Comparison of ENCODE assay signal across 10 cellular contexts in genomic region chr22:46547179-46547882, GRCh38. TPM values are rescaled to one million over a fixed set of nuclear protein-coding genes. Genes with fewer than 3 reads are reported as not detected.
DNase-seq lines count a peak whose midpoint lies in the region; ATAC-seq and TF ChIP-seq lines count a peak whose summit lies in the region.
"Had no signal": no experiment of that assay in that cellular context is flagged by ENCODE, and none has a peak within 500 bp of the region (broad histone marks: within the 10 kb centered on the region; RNA-seq: fewer than 3 reads in every experiment).

No MANE protein-coding gene starts in this region.

- peak overlapping the region; percentile 65 for H2AFZ ChIP-seq in neuronal stem cell (ENCODE audit: low read length)

- TF ChIP-seq CTCF in AG04450 (IDR thresholded peaks at IDR 0.05; ENCODE audit: low read depth, low read length) (no peak), RWPE1 (conservative IDR thresholded peaks at IDR 0.05; ENCODE audit: low read depth) (no peak), fibroblast of villous mesenchyme (IDR thresholded peaks at IDR 0.05; ENCODE audit: insufficient read depth, low read depth, low read length) (no peak)

- H3K23ac ChIP-seq in neuronal stem cell (ENCODE audit: low read depth, low read length, poor library complexity) = no peak overlapping the region

- no peak overlapping the region for H3K4me2 ChIP-seq in neuronal stem cell (ENCODE audit: insufficient read depth, low read length, poor library complexity, severe bottlenecking)

- H3K9me3 ChIP-seq in AG04450 (ENCODE audit: control insufficient read depth, insufficient read depth, low read length) = peaks cover 5% of the 10 kb centered on the region
- H3K9me3 ChIP-seq in neuronal stem cell (replicated peaks in 1 of 2; ENCODE audit: control insufficient read depth in 2 of 2, insufficient read depth in 1 of 2, low read depth in 1 of 2, low read length in 2 of 2) = peaks cover 0 to 4% of the 10 kb centered on the region in 2 donors

- CTCF ChIA-PET in AG04450 (lab: Charles Lee) = interaction anchor here (0.7 to 3.3 kb wide), 3 partner anchors 16 to 244 kb away, joined by 5 to 27 read pairs (median 17); no protein-coding TSS in a partner anchor
- CTCF ChIA-PET in RWPE1 (lab: Yijun Ruan, JAX) = interaction anchor here (0.5 to 0.9 kb wide), 6 partner anchors 16 to 422 kb away, joined by 3 to 9 read pairs (median 4); no protein-coding TSS in a partner anchor

- no peak for DNase-seq in AG04450 (ENCODE audit: low read depth, low spot score)
- peak; percentile 77 for DNase-seq in RWPE1 (ENCODE audit: low spot score)
- DNase-seq in fibroblast of villous mesenchyme (ENCODE audit: low read depth) = peak; percentile 54
- no peak for DNase-seq in neuronal stem cell (ENCODE audit: low spot score)
- DNase-seq in activated effector memory CD4-positive, alpha-beta T cell treated with anti-CD3 and anti-CD28 coated beads, Interleukin-2, amount 50 U/mL, for 16 hours = no peak
- no peak for DNase-seq in NCI-H1694 treated with DMSO at 0.1 percent for 48 hours (lab: John Stamatoyannopoulos, UW)
- DNase-seq: activated gamma-delta T cell treated with Interleukin-2 at 50 U/mL for 16 hours, mesendoderm had no signal

- H3K27me3 ChIP-seq in AG04450 (ENCODE audit: control insufficient read depth, insufficient read depth, low read length) (peaks cover 4% of the 10 kb centered on the region), neuronal stem cell (ENCODE audit: control insufficient read depth in 3 of 3, insufficient read depth in 3 of 3, low read depth in 1 of 3, low read length in 3 of 3) (no peaks in the 10 kb centered on the region)

- peaks cover 9 to 10% of the 10 kb centered on the region in 2 donors for H3K4me1 ChIP-seq in neuronal stem cell (ENCODE audit: control insufficient read depth in 2 of 2, insufficient read depth in 1 of 2, low read depth in 1 of 2, low read length in 2 of 2)

- peak overlapping the region; percentile 25 for H3K14ac ChIP-seq in neuronal stem cell (ENCODE audit: low read length)

- no peak overlapping the region for H4K91ac ChIP-seq in neuronal stem cell (ENCODE audit: low read depth, low read length, poor library complexity)

- H2BK15ac ChIP-seq in neuronal stem cell (ENCODE audit: low read length) = no peak overlapping the region

- H3K27ac ChIP-seq in AG04450 (ENCODE audit: low read depth, low read length) (peak overlapping the region; percentile 74), RWPE1 (peak overlapping the region; percentile 98), neuronal stem cell (replicated peaks; ENCODE audit: low read length) (no peak overlapping the region)

- H2BK12ac ChIP-seq in neuronal stem cell (ENCODE audit: low read length) = peak overlapping the region; percentile 47

- H3K36me3 ChIP-seq in neuronal stem cell (replicated peaks in 1 of 2; ENCODE audit: control insufficient read depth in 2 of 2, insufficient read depth in 2 of 2, low read length in 2 of 2) = no peaks in the 10 kb centered on the region

- peak overlapping the region; percentile 77 for H2AK5ac ChIP-seq in neuronal stem cell (ENCODE audit: low read depth, low read length)

- H3K9ac ChIP-seq in neuronal stem cell (ENCODE audit: low read depth, low read length, poor library complexity) = no peak overlapping the region

- H4K8ac ChIP-seq in neuronal stem cell (ENCODE audit: low read depth, low read length) = no peak overlapping the region

- no peak overlapping the region for H2BK120ac ChIP-seq in neuronal stem cell (ENCODE audit: low read depth, low read length)

- no peaks in the 10 kb centered on the region for H3K79me1 ChIP-seq in neuronal stem cell (ENCODE audit: low read depth, low read length)

- no CpG with 5 or more reads among the region's 21 CpGs for WGBS in neuronal stem cell (ENCODE audit: extremely low coverage in 2 of 2, insufficient read length in 2 of 2, insufficient replicate concordance in 1 of 2), 2 donors

- no peak for ATAC-seq in HG02885 (IDR thresholded peaks at IDR 0.05; ENCODE audit: poor library complexity, unreplicated experiment)
- ATAC-seq in GM21390 (IDR thresholded peaks at IDR 0.05; ENCODE audit: unreplicated experiment) = no peak

- H3K4ac ChIP-seq in neuronal stem cell (ENCODE audit: low read length) = no peak overlapping the region

- H3K4me3 ChIP-seq in AG04450 (ENCODE audit: low read depth, low read length) = no peak overlapping the region
- no peak overlapping the region for H3K4me3 ChIP-seq in fibroblast of villous mesenchyme (ENCODE audit: low read depth, low read length)
- no peak overlapping the region for H3K4me3 ChIP-seq in neuronal stem cell (ENCODE audit: low read length in 2 of 2)

- H2BK5ac ChIP-seq in neuronal stem cell (ENCODE audit: low read length) = no peak overlapping the region

- POLR2A ChIA-PET in AG04450 (lab: Yijun Ruan, JAX) = interaction anchor here (0.7 to 1.1 kb wide), 2 partner anchors 135 to 219 kb away, joined by 3 read pairs; no protein-coding TSS in a partner anchor
- POLR2A ChIA-PET in RWPE1 (lab: Yijun Ruan, JAX; ENCODE audit: low non-redundant PET) = interaction anchor here (0.6 to 1.3 kb wide), 3 partner anchors 9 to 14 kb away, joined by 4 read pairs; no protein-coding TSS in a partner anchor

- H3K18ac ChIP-seq in neuronal stem cell (ENCODE audit: low read length) = peak overlapping the region; percentile 46

RNA-seq across cellular contexts. Expression of gene CELSR1, which starts 9.9 kb away (rescaled TPM):
- polyA plus RNA-seq in AG04450 (2011; rRNA removed) = 0.14 and 0.19 TPM in 2 replicates
- 0.22 and 0.41 TPM in 2 replicates for polyA minus RNA-seq in AG04450 (2011; rRNA and poly(A)+ RNA removed)
- total RNA-seq in fibroblast of villous mesenchyme = 0.64 and 1.7 TPM in 2 replicates
- polyA plus RNA-seq in neuronal stem cell (2013, experiment 1 of 2) = 6.6 TPM
- 7.3 TPM for polyA plus RNA-seq in neuronal stem cell (2013, experiment 2 of 2)

Comparison
In these comparisons a context has a peak if more than half of its experiments do, and no peak if none do; other contexts are left out.
1. DNase-seq: peak in RWPE1 (single experiment) and fibroblast of villous mesenchyme (single experiment); none in AG04450 (single experiment), neuronal stem cell (single experiment), activated effector memory CD4-positive, alpha-beta T cell treated with anti-CD3 and anti-CD28 coated beads, Interleukin-2, amount 50 U/mL, for 16 hours (single experiment) and NCI-H1694 treated with DMSO at 0.1 percent for 48 hours (single experiment).